Comparison of ENCODE assay signal across 19 cellular contexts in genomic region chr6:35876902-35877301, GRCh38. TPM values are rescaled to one million over a fixed set of nuclear protein-coding genes. Genes with fewer than 3 reads are reported as not detected.
DNase-seq lines count a peak whose midpoint lies in the region; ATAC-seq, FAIRE-seq and TF ChIP-seq lines count a peak whose summit lies in the region.
"Had no signal": no experiment of that assay in that cellular context is flagged by ENCODE, and none has a peak within 500 bp of the region (broad histone marks: within the 10 kb centered on the region; RNA-seq: fewer than 3 reads in every experiment).

No MANE protein-coding gene starts in this region.

- no peak overlapping the region for H3K4me3 Mint-ChIP-seq in activated T-cell treated with anti-CD3 and anti-CD28 coated beads, Interleukin-2, amount 50 U/mL, for 24 hours
- H3K4me3 Mint-ChIP-seq in activated T-cell treated with anti-CD3 and anti-CD28 coated beads, Interleukin-2, amount 50 U/mL, for 4 hours = no peak overlapping the region

- H3K4me1 ChIP-seq in kidney (ENCODE audit: control insufficient read depth in 1 of 2, insufficient read depth in 1 of 2, low read depth in 1 of 2, low read length in 2 of 2) = no peaks in the 10 kb centered on the region

- H3K9ac ChIP-seq in kidney (ENCODE audit: low read length in 2 of 2) = no peak overlapping the region

- H3K27ac ChIP-seq in kidney (ENCODE audit: low read depth in 2 of 2, low read length in 2 of 2) = no peak overlapping the region
- H3K27ac ChIP-seq: 22Rv1, SK-N-MC had no signal

- DNase-seq in activated T-cell treated with anti-CD3 and anti-CD28 coated beads, Interleukin-2, amount 50 U/mL, for 24 hours = no peak
- no peak for DNase-seq in activated T-cell treated with anti-CD3 and anti-CD28 coated beads, Interleukin-2, amount 50 U/mL, for 4 hours
- DNase-seq in astrocyte of the hippocampus (ENCODE audit: low read depth, low spot score) (peak; percentile 37), foreskin melanocyte (peak; percentile 33), GM19239 (ENCODE audit: insufficient read length, low spot score) (no peak), SHP77 (lab: John Stamatoyannopoulos, UW) (no peak), kidney (no peak), midbrain (lab: John Stamatoyannopoulos, UW) (no peak)
- DNase-seq: C1 segment of cervical spinal cord; COR-L47; KBM-7; NCI-H1092; NCI-H2227 treated with DMSO at 0.1 percent for 48 hours; NCI-H526; NK-92 treated with Interleukin-12 subunit alpha and Interleukin-12 subunit beta, amount 100 ng/mL, for 24 hours had no signal

- H3K27me3 Mint-ChIP-seq in activated T-cell treated with anti-CD3 and anti-CD28 coated beads, Interleukin-2, amount 50 U/mL, for 24 hours = no peaks in the 10 kb centered on the region
- H3K27me3 Mint-ChIP-seq in activated T-cell treated with anti-CD3 and anti-CD28 coated beads, Interleukin-2, amount 50 U/mL, for 4 hours (ENCODE audit: low read depth) = no peaks in the 10 kb centered on the region

- intact Hi-C loops in kidney (cut with DNase I) = no loop called here

- H3K9me3 Mint-ChIP-seq in activated T-cell treated with anti-CD3 and anti-CD28 coated beads, Interleukin-2, amount 50 U/mL, for 24 hours = peaks cover 13% of the 10 kb centered on the region
- peaks cover 14% of the 10 kb centered on the region for H3K9me3 Mint-ChIP-seq in activated T-cell treated with anti-CD3 and anti-CD28 coated beads, Interleukin-2, amount 50 U/mL, for 4 hours

- H3K27ac Mint-ChIP-seq in activated T-cell treated with anti-CD3 and anti-CD28 coated beads, Interleukin-2, amount 50 U/mL, for 24 hours = peak overlapping the region; percentile 12

- no peaks in the 10 kb centered on the region for H3K4me1 Mint-ChIP-seq in activated T-cell treated with anti-CD3 and anti-CD28 coated beads, Interleukin-2, amount 50 U/mL, for 24 hours (ENCODE audit: low read depth)
- H3K4me1 Mint-ChIP-seq in activated T-cell treated with anti-CD3 and anti-CD28 coated beads, Interleukin-2, amount 50 U/mL, for 4 hours (ENCODE audit: low read depth) = no peaks in the 10 kb centered on the region

- peaks cover 0 to 4% of the 10 kb centered on the region in 2 donors for H3K9me3 ChIP-seq in kidney (ENCODE audit: control insufficient read depth in 1 of 2, low read length in 2 of 2)

- ATAC-seq in activated T-cell treated with anti-CD3 and anti-CD28 coated beads, Interleukin-2, amount 50 U/mL, for 4 hours = no peak

- FAIRE-seq in GM19239 (lab: Jason Lieb, UNC) (no peak), kidney (lab: Jason Lieb, UNC) (no peak)
- FAIRE-seq: GM12891, HTR-8/SVneo had no signal

- H3K36me3 Mint-ChIP-seq in activated T-cell treated with anti-CD3 and anti-CD28 coated beads, Interleukin-2, amount 50 U/mL, for 24 hours (ENCODE audit: low read depth) = peaks cover 91% of the 10 kb centered on the region
- H3K36me3 Mint-ChIP-seq in activated T-cell treated with anti-CD3 and anti-CD28 coated beads, Interleukin-2, amount 50 U/mL, for 4 hours (ENCODE audit: insufficient read depth) = peaks cover 52% of the 10 kb centered on the region

- TF ChIP-seq CTCF in kidney (IDR thresholded peaks at IDR 0.05; ENCODE audit: borderline replicate concordance, extremely low read depth, insufficient read depth) = no peak

- no peak overlapping the region for H3K4me3 ChIP-seq in kidney (ENCODE audit: low read length in 2 of 2)
- H3K4me3 ChIP-seq: SK-N-MC had no signal

- H3K36me3 ChIP-seq in kidney (ENCODE audit: control insufficient read depth in 1 of 2, insufficient read depth in 2 of 2, low read length in 2 of 2) = no peaks in the 10 kb centered on the region

RNA-seq across cellular contexts. Expression of gene SRPK1, which starts 44.0 kb away (rescaled TPM):
- 10 to 100 TPM; 91.3 to 97.8 (median 92.2) TPM for total RNA-seq in activated T-cell treated with anti-CD3 and anti-CD28 coated beads, Interleukin-2, amount 50 U/mL, for 4 hours
- 35.3 TPM for total RNA-seq in kidney
- polyA plus RNA-seq in kidney (ENCODE audit: insufficient read depth, low read depth, low replicate concordance) = 12.2 TPM

Comparison
In these comparisons a context has a peak if more than half of its experiments do, and no peak if none do; other contexts are left out.
1. DNase-seq: peak in astrocyte of the hippocampus (single experiment) and foreskin melanocyte (single experiment); none in activated T-cell treated with anti-CD3 and anti-CD28 coated beads, Interleukin-2, amount 50 U/mL, for 24 hours (single experiment), activated T-cell treated with anti-CD3 and anti-CD28 coated beads, Interleukin-2, amount 50 U/mL, for 4 hours (single experiment), GM19239 (single experiment), SHP77 (0 of 2), kidney (single experiment) and midbrain (single experiment).